In the genomic region with DNA sequence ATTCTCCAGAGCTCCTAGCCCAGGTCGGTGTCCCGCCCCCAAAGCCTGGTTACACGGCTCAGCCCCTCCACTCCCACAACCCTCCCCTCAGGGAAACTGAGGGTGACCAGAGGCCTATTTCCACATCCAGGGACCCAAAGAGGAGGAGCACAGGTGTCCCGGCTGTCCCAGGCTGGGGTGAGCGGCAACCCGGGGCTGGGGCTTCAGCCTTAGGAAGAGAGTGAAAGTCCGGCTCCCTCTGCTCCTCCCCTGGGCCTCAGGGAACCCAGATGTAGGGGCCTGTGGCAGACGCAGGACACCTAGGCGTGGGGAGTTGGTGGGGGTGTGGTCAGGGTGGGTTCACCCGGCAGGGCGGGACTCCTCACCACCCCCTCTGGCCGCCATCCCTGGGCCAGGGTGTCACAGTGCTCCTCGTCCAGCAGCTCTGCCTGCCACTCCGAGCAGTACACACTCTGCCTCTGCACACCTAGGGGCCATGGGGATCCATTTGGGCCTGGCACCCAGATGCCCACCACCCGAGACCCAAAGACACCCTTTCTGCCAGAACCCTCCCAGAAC, we compare ENCODE assay signal across 13 cellular contexts.
"Had no signal": no experiment of that assay in that cellular context is flagged by ENCODE, and none has a peak within 500 bp of the region (broad histone marks: within the 10 kb centered on the region; RNA-seq: fewer than 3 reads in every experiment).

No MANE protein-coding gene starts in this region.

- H3K4me3 ChIP-seq: coronary artery, left lung, right lobe of liver, tibial nerve had no signal

- ATAC-seq: foreskin keratinocyte, left lung had no signal

- H3K27ac ChIP-seq: foreskin keratinocyte, tibial nerve had no signal

- H3K27me3 ChIP-seq: foreskin keratinocyte, left lung, right lobe of liver, tibial nerve had no signal

- H3K9me3 ChIP-seq: left lung, right lobe of liver, tibial nerve had no signal

- H3K4me1 Mint-ChIP-seq: memory B cell had no signal

- H3K4me1 ChIP-seq: foreskin keratinocyte had no signal

- H3K9me3 Mint-ChIP-seq: activated CD4-positive, alpha-beta T cell treated with anti-CD3 and anti-CD28 coated beads, Interleukin-2, amount 10 ng/mL, durations not matched to agents 7 days and 5 days; activated T-helper 1 cell treated with anti-CD3 and anti-CD28 coated beads, Interleukin-12 subunit alpha, Interleukin-12 subunit beta, Interleukin-2, Interleukin-4 antibody, amounts not matched to agents 30 ng/mL and 10 ng/mL and 1 ng/mL, durations not matched to agents 14 hours and 24 hours and 36 hours; memory B cell; nephron had no signal

- H3K4me3 Mint-ChIP-seq: activated CD4-positive, alpha-beta T cell treated with anti-CD3 and anti-CD28 coated beads, Interleukin-2, amount 10 ng/mL, durations not matched to agents 7 days and 5 days; activated T-helper 1 cell treated with anti-CD3 and anti-CD28 coated beads, Interleukin-12 subunit alpha, Interleukin-12 subunit beta, Interleukin-2, Interleukin-4 antibody, amounts not matched to agents 30 ng/mL and 10 ng/mL and 1 ng/mL, durations not matched to agents 14 hours and 24 hours and 36 hours; memory B cell; nephron had no signal

- H3K27ac Mint-ChIP-seq: activated CD4-positive, alpha-beta T cell treated with anti-CD3 and anti-CD28 coated beads, Interleukin-2, amount 10 ng/mL, durations not matched to agents 7 days and 5 days; activated T-helper 1 cell treated with anti-CD3 and anti-CD28 coated beads, Interleukin-12 subunit alpha, Interleukin-12 subunit beta, Interleukin-2, Interleukin-4 antibody, amounts not matched to agents 30 ng/mL and 10 ng/mL and 1 ng/mL, durations not matched to agents 14 hours and 24 hours and 36 hours; memory B cell had no signal

- DNase-seq: activated CD4-positive, alpha-beta T cell treated with anti-CD3 and anti-CD28 coated beads, Interleukin-2, amount 10 ng/mL, durations not matched to agents 7 days and 5 days; foreskin keratinocyte; occipital lobe; right lobe of liver; stimulated activated CD4-positive, alpha-beta T cell treated with anti-CD3 and anti-CD28 coated beads, Interleukin-12 subunit alpha, Interleukin-12 subunit beta, amount 100 ng/mL, for 4 hours; stimulated activated CD4-positive, alpha-beta T cell treated with anti-CD3 and anti-CD28 coated beads, Interleukin-2, amount 100 ng/mL, for 24 hours had no signal

- H3K27me3 Mint-ChIP-seq: activated CD4-positive, alpha-beta T cell treated with anti-CD3 and anti-CD28 coated beads, Interleukin-2, amount 10 ng/mL, durations not matched to agents 7 days and 5 days; memory B cell; progenitor cell of endocrine pancreas had no signal
